1 cellular context compared by ENCODE assay signal in the genomic region with DNA sequence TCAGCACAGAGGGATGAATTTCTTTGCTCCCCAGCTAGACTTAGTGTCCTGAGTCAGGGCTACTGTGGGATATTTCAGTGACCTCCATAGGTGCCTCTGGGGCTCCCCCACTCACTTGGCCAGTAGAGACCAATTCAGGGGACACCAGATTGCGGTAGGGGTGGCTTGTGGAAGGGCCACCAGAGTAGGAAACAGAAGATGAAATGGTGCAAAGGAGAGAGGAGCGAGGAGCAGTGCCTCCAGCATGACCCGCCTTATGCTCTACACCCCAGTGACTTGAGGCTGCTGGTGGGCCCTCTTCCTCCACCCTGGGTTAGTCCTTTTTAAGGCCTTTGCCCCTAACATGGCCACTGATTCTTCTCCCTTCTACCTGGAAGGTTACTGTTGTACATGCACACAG.
TF ChIP-seq lines count a peak whose summit lies in the region.

No MANE protein-coding gene starts in this region.

TF ChIP-seq in K562, 482 proteins besides CTCF, POLR2A, EP300 and RAD21:
- TF ChIP-seq SMAD2 (IDR thresholded peaks at IDR 0.05; ENCODE audit: low read depth, low read length) (no peak), FOXK1 (CRISPR knock-in tag; IDR thresholded peaks at IDR 0.05; ENCODE audit: borderline replicate concordance) (no peak), SRSF1 (IDR thresholded peaks at IDR 0.05; ENCODE audit: low read depth, low read length) (no peak), FOXJ3 (CRISPR knock-in tag; IDR thresholded peaks at IDR 0.05) (no peak), MTA2 (IDR thresholded peaks at IDR 0.05; ENCODE audit: low read depth) (no peak), STAT5A (IDR thresholded peaks at IDR 0.05; ENCODE audit: borderline replicate concordance, low read length) (no peak), PHTF2 (CRISPR knock-in tag; IDR thresholded peaks at IDR 0.05) (no peak), ZFP1 (CRISPR knock-in tag; IDR thresholded peaks at IDR 0.05) (no peak), GTF2F1 (IDR thresholded peaks at IDR 0.05; ENCODE audit: low read depth, low read length) (no peak), AFF4 (CRISPR knock-in tag; IDR thresholded peaks at IDR 0.05) (no peak), TRIM28 (IDR thresholded peaks at IDR 0.05) (no peak), EWSR1 (IDR thresholded peaks at IDR 0.05; ENCODE audit: borderline replicate concordance, low read depth, partially characterized antibody) (no peak), FOXA1 (IDR thresholded peaks at IDR 0.05; ENCODE audit: borderline replicate concordance) (no peak), ZNF586 (CRISPR knock-in tag; conservative IDR thresholded peaks at IDR 0.05) (no peak)
- TF ChIP-seq, protein P1, sequence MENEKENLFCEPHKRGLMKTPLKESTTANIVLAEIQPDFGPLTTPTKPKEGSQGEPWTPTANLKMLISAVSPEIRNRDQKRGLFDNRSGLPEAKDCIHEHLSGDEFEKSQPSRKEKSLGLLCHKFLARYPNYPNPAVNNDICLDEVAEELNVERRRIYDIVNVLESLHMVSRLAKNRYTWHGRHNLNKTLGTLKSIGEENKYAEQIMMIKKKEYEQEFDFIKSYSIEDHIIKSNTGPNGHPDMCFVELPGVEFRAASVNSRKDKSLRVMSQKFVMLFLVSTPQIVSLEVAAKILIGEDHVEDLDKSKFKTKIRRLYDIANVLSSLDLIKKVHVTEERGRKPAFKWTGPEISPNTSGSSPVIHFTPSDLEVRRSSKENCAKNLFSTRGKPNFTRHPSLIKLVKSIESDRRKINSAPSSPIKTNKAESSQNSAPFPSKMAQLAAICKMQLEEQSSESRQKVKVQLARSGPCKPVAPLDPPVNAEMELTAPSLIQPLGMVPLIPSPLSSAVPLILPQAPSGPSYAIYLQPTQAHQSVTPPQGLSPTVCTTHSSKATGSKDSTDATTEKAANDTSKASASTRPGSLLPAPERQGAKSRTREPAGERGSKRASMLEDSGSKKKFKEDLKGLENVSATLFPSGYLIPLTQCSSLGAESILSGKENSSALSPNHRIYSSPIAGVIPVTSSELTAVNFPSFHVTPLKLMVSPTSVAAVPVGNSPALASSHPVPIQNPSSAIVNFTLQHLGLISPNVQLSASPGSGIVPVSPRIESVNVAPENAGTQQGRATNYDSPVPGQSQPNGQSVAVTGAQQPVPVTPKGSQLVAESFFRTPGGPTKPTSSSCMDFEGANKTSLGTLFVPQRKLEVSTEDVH (IDR thresholded peaks at IDR 0.05; ENCODE audit: low read depth, partially characterized antibody), result no peak
